8 cellular contexts compared by ENCODE assay signal in genomic region chr16:50666658-50667496, GRCh38. TPM values are rescaled to one million over a fixed set of nuclear protein-coding genes. Genes with fewer than 3 reads are reported as not detected.
DNase-seq lines count a peak whose midpoint lies in the region; ATAC-seq lines count a peak whose summit lies in the region.

No MANE protein-coding gene starts in this region.

- peaks cover 16 to 29% (median 20%) of the 10 kb centered on the region in 3 donors for H3K4me1 Mint-ChIP-seq in IgD-negative memory B cell

- peak; percentile 69 to 76 for DNase-seq in activated T-cell treated with anti-CD3 and anti-CD28 coated beads, Interleukin-2, amount 50 U/mL, for 48 hours
- peak; percentile 54 to 61 for DNase-seq in stimulated activated CD8-positive, alpha-beta memory T cell treated with anti-CD3 and anti-CD28 coated beads, Interleukin-15, amount 100 ng/mL, for 48 hours (ENCODE audit: low read depth in 2 of 2)
- DNase-seq in kidney glomerular epithelial cell (lab: John Stamatoyannopoulos, UW): no peak
- no peak for DNase-seq in NCI-H524 treated with DMSO at 0.1 percent for 48 hours (lab: John Stamatoyannopoulos, UW)
- no peak for DNase-seq in NCI-H526 treated with DMSO at 0.1 percent for 48 hours (lab: John Stamatoyannopoulos, UW)

- H3K36me3 Mint-ChIP-seq in IgD-negative memory B cell: peaks cover 10% of the 10 kb centered on the region

- H3K9me3 Mint-ChIP-seq in IgD-negative memory B cell: peaks cover 0 to 6% (median 4%) of the 10 kb centered on the region in 3 donors

- peak; percentile 83 for ATAC-seq in GM21515 (IDR thresholded peaks at IDR 0.05; ENCODE audit: unreplicated experiment)

- H3K27ac Mint-ChIP-seq in IgD-negative memory B cell: peak overlapping the region; percentile 12 to 78 (median 76)

- H3K4me3 ChIP-seq in GM08714 (ENCODE audit: low read length): peak overlapping the region; percentile 1; the same call in 1 of the 2 replicates

- H3K27me3 Mint-ChIP-seq in IgD-negative memory B cell: no peaks in the 10 kb centered on the region

- H3K4me3 Mint-ChIP-seq in IgD-negative memory B cell: peak overlapping the region; percentile 18 to 89 (median 60)

RNA-seq across cellular contexts. Expression of gene SNX20, which starts 14.2 kb away (rescaled TPM):
- 44.6 TPM for polyA plus RNA-seq in IgD-negative memory B cell

RNA-seq across cellular contexts. Expression of gene NOD2, which starts 26.5 kb away (rescaled TPM):
- 0.86 TPM for polyA plus RNA-seq in IgD-negative memory B cell

Comparison
In these comparisons a context has a peak if more than half of its experiments do, and no peak if none do; other contexts are left out.
1. DNase-seq: peak in activated T-cell treated with anti-CD3 and anti-CD28 coated beads, Interleukin-2, amount 50 U/mL, for 48 hours (2 of 2) and stimulated activated CD8-positive, alpha-beta memory T cell treated with anti-CD3 and anti-CD28 coated beads, Interleukin-15, amount 100 ng/mL, for 48 hours (2 of 2); none in kidney glomerular epithelial cell (single experiment), NCI-H524 treated with DMSO at 0.1 percent for 48 hours (single experiment) and NCI-H526 treated with DMSO at 0.1 percent for 48 hours (single experiment).